28 cellular contexts compared by ENCODE assay signal in the genomic region with DNA sequence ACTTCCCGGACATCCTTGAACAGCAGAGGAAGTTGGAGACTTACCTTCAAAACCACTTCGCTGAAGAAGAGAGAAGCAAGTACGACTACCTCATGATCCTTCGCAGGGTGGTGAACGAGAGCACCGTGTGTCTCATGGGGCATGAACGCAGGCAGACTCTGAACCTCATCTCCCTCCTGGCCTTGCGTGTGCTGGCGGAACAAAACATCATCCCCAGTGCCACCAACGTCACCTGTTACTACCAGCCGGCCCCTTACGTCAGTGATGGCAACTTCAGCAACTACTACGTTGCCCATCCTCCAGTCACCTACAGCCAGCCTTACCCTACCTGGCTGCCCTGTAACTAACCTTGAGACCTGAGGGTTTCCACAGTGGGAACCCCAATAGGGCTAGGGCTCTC. TPM values are rescaled to one million over a fixed set of nuclear protein-coding genes. Genes with fewer than 3 reads are reported as not detected.
"Had no signal": no experiment of that assay in that cellular context is flagged by ENCODE, and none has a peak within 500 bp of the region (broad histone marks: within the 10 kb centered on the region; RNA-seq: fewer than 3 reads in every experiment).

No MANE protein-coding gene starts in this region.

- ATAC-seq: activated CD8-positive, alpha-beta memory T cell treated with anti-CD3 and anti-CD28 coated beads, Interleukin-2, amount 10 ng/mL, durations not matched to agents 7 days and 5 days; activated CD8-positive, alpha-beta T cell treated with anti-CD3 and anti-CD28 coated beads, Interleukin-2, amount 10 ng/mL, durations not matched to agents 7 days and 5 days; activated T-cell treated with anti-CD3 and anti-CD28 coated beads, Interleukin-2, amount 50 U/mL, for 4 hours; activated T-helper 17 cell treated with anti-CD3 and anti-CD28 coated beads, Interleukin-2, amount 50 U/mL, for 72 hours; PC-3; SK-N-SH treated with all-trans-retinoic acid at 6 μM for 48 hours; WTC11 had no signal

- H3K27me3 Mint-ChIP-seq: activated CD8-positive, alpha-beta memory T cell treated with anti-CD3 and anti-CD28 coated beads, Interleukin-2, amount 10 ng/mL, durations not matched to agents 7 days and 5 days; activated naive CD8-positive, alpha-beta T cell; activated T-helper 17 cell treated with anti-CD3 and anti-CD28 coated beads, Interleukin-2, amount 50 U/mL, for 72 hours had no signal

- H3K4me3 Mint-ChIP-seq: activated CD8-positive, alpha-beta memory T cell treated with anti-CD3 and anti-CD28 coated beads, Interleukin-2, amount 10 ng/mL, durations not matched to agents 7 days and 5 days; activated CD8-positive, alpha-beta T cell treated with anti-CD3 and anti-CD28 coated beads, Interleukin-2, amount 10 ng/mL, durations not matched to agents 7 days and 5 days; activated naive CD4-positive, alpha-beta T cell treated with anti-CD3 and anti-CD28 coated beads for 36 hours; activated naive CD8-positive, alpha-beta T cell; activated T-cell treated with anti-CD3 and anti-CD28 coated beads, Interleukin-2, amount 50 U/mL, for 4 hours; activated T-helper 17 cell treated with anti-CD3 and anti-CD28 coated beads, Interleukin-2, amount 50 U/mL, for 72 hours; WTC11 had no signal

- H3K27me3 ChIP-seq: SJSA1 had no signal

- H3K4me3 ChIP-seq: SJSA1 had no signal

- H3K9me3 ChIP-seq: SJSA1 had no signal

- H3K27ac Mint-ChIP-seq: activated CD8-positive, alpha-beta memory T cell treated with anti-CD3 and anti-CD28 coated beads, Interleukin-2, amount 10 ng/mL, durations not matched to agents 7 days and 5 days; activated CD8-positive, alpha-beta T cell treated with anti-CD3 and anti-CD28 coated beads, Interleukin-2, amount 10 ng/mL, durations not matched to agents 7 days and 5 days; activated naive CD4-positive, alpha-beta T cell treated with anti-CD3 and anti-CD28 coated beads for 36 hours; activated naive CD8-positive, alpha-beta T cell; activated T-helper 17 cell treated with anti-CD3 and anti-CD28 coated beads, Interleukin-2, amount 50 U/mL, for 72 hours; WTC11 had no signal

- H3K4me1 ChIP-seq: SJSA1 had no signal

- H3K36me3 ChIP-seq: brain microvascular endothelial cell, SJSA1 had no signal

- H3K9me3 Mint-ChIP-seq: activated naive CD4-positive, alpha-beta T cell treated with anti-CD3 and anti-CD28 coated beads for 36 hours; activated T-cell treated with anti-CD3 and anti-CD28 coated beads, Interleukin-2, amount 50 U/mL, for 4 hours; activated T-helper 17 cell treated with anti-CD3 and anti-CD28 coated beads, Interleukin-2, amount 50 U/mL, for 72 hours; WTC11 had no signal

- H3K27ac ChIP-seq: brain microvascular endothelial cell, KMS-11, SJSA1 had no signal

- H3K36me3 Mint-ChIP-seq: WTC11 had no signal

- DNase-seq: activated CD4-positive, alpha-beta T cell treated with anti-CD3 and anti-CD28 coated beads for 48 hours; activated CD4-positive, alpha-beta T cell treated with anti-CD3 and anti-CD28 coated beads, Interleukin-2, amount 50 U/mL, for 4 hours; activated CD4-positive, CD25-positive, alpha-beta regulatory T cell treated with anti-CD3 and anti-CD28 coated beads, Interleukin-2, amount 50 U/mL, for 72 hours; activated CD8-positive, alpha-beta memory T cell treated with anti-CD3 and anti-CD28 coated beads, Interleukin-2, amount 10 ng/mL, durations not matched to agents 7 days and 5 days; activated CD8-positive, alpha-beta T cell treated with anti-CD3 and anti-CD28 coated beads, Interleukin-2, amount 10 ng/mL, durations not matched to agents 7 days and 5 days; activated gamma-delta T cell; activated naive CD4-positive, alpha-beta T cell treated with anti-CD3 and anti-CD28 coated beads for 36 hours; activated T-cell treated with anti-CD3 and anti-CD28 coated beads, Interleukin-2, amount 50 U/mL, for 4 hours; amygdala; brain microvascular endothelial cell; MV-4-11; NCI-H1105; NCI-H1436; NCI-H1694 treated with DMSO at 0.1 percent for 48 hours; NCI-H2081; NCI-H510A treated with DMSO at 0.1 percent for 48 hours; NCI-H69; PC-3; SHP77; SW 1271; T-helper 9 cell had no signal

RNA-seq across cellular contexts. Expression of gene TENT5C, which starts 17.9 kb away (rescaled TPM):
- total RNA-seq: MCF 10A had no signal
